Comparison of ENCODE assay signal across 8 cellular contexts in genomic region chr19:49496574-49497008, GRCh38. TPM values are rescaled to one million over a fixed set of nuclear protein-coding genes. Genes with fewer than 3 reads are reported as not detected.
DNase-seq lines count a peak whose midpoint lies in the region; ATAC-seq and TF ChIP-seq lines count a peak whose summit lies in the region.

No MANE protein-coding gene starts in this region.

- H3K4me3 ChIP-seq in GM12864 (ENCODE audit: low read depth, low read length) (peak overlapping the region; percentile 76), fibroblast of pulmonary artery (replicated peaks; ENCODE audit: low read depth, low read length) (peak overlapping the region; percentile 88), sigmoid colon (peak overlapping the region; percentile 70 to 95 (median 85))

- TF ChIP-seq EP300 in sigmoid colon (IDR thresholded peaks at IDR 0.05): no peak

- no peaks in the 10 kb centered on the region for H3K27me3 Mint-ChIP-seq in T-cell

- H3K36me3 ChIP-seq in sigmoid colon: peaks cover 27 to 50% (median 42%) of the 10 kb centered on the region in 4 donors

- H3K4me1 Mint-ChIP-seq in T-cell: peaks cover 56 to 66% (median 66%) of the 10 kb centered on the region in 3 donors

- TF ChIP-seq CTCF in GM12864 (IDR thresholded peaks at IDR 0.05; ENCODE audit: low read depth, low read length, missing control alignments) (no peak), fibroblast of pulmonary artery (IDR thresholded peaks at IDR 0.05; ENCODE audit: low read length, missing control alignments) (no peak), sigmoid colon (IDR thresholded peaks at IDR 0.05) (no peak)

- TF ChIP-seq POLR2A in sigmoid colon (IDR thresholded peaks at IDR 0.05): no peak

- peaks cover 0 to 46% (median 34%) of the 10 kb centered on the region in 4 donors for H3K4me1 ChIP-seq in sigmoid colon

- no peaks in the 10 kb centered on the region for H3K9me3 Mint-ChIP-seq in T-cell

- H3K27me3 ChIP-seq in sigmoid colon: no peaks in the 10 kb centered on the region

- H3K27ac Mint-ChIP-seq in T-cell: peak overlapping the region; percentile 95 to 100

- peak overlapping the region; percentile 88 to 96 (median 94) for H3K27ac ChIP-seq in sigmoid colon

- POLR2A ChIA-PET in T-cell (lab: Charles Lee): no interaction called here

- 0% methylated on average over 11 of the region's 11 CpGs for WGBS in sigmoid colon, 2 donors

- intact Hi-C loops in sigmoid colon (cut with DNase I): loop anchor here (1.0 to 5.0 kb wide), 3 partner anchors 9 to 381 kb away; partner anchors contain the start of genes AKT1S1, PRMT1, RPL13A and TBC1D17

- peaks cover 49% of the 10 kb centered on the region for H3K36me3 Mint-ChIP-seq in T-cell

- no peaks in the 10 kb centered on the region for H3K9me3 ChIP-seq in sigmoid colon

- peak overlapping the region; percentile 99 to 100 (median 100) for H3K4me3 Mint-ChIP-seq in T-cell

- CTCF ChIA-PET in T-cell (lab: Charles Lee): interaction anchor here in 1 of 2 donors (1.6 to 1.8 kb wide), 2 partner anchors 23 to 26 kb away, joined by 5 to 7 read pairs; no protein-coding TSS in a partner anchor

- DNase-seq in GM12864 (ENCODE audit: low read depth) (no peak), T-cell (no peak), fibroblast of pulmonary artery (ENCODE audit: low read depth) (no peak), sigmoid colon (no peak), T-helper 9 cell (no peak), DMS 273 (lab: John Stamatoyannopoulos, UW; ENCODE audit: unreplicated experiment) (no peak)

- ATAC-seq in T-cell (replicated peaks in 1 of 4): no peak
- ATAC-seq in GM19455 (IDR thresholded peaks at IDR 0.05; ENCODE audit: unreplicated experiment): no peak
- ATAC-seq in HG03196 (IDR thresholded peaks at IDR 0.05; ENCODE audit: unreplicated experiment): no peak

RNA-seq across cellular contexts. Expression of gene RPS11, which starts 0.4 kb away (rescaled TPM):
- total RNA-seq in T-cell (1,000 to 10,000 TPM; 2,401 to 3,215 (median 2,914) TPM), sigmoid colon (1,000 to 10,000 TPM; 3,843 to 9,166 (median 6,008) TPM)
- 1,000 to 10,000 TPM; 4,449 to 8,009 (median 5,043) TPM for polyA plus RNA-seq in sigmoid colon

RNA-seq across cellular contexts. Expression of gene RPL13A, which starts 9.2 kb away (rescaled TPM):
- total RNA-seq in T-cell (1,000 to 10,000 TPM; 5,307 to 6,396 (median 5,878) TPM), sigmoid colon (1,000 to 10,000 TPM; 2,552 to 5,599 (median 4,191) TPM)
- 1,000 to 10,000 TPM; 4,070 to 6,094 (median 4,207) TPM for polyA plus RNA-seq in sigmoid colon

RNA-seq across cellular contexts. Expression of gene FCGRT, which starts 15.9 kb away (rescaled TPM):
- total RNA-seq in T-cell (10 to 100 TPM; 20.3 to 41.5 (median 26.4) TPM), sigmoid colon (100 to 1,000 TPM; 164 to 203 (median 178) TPM)
- polyA plus RNA-seq in sigmoid colon: 100 to 1,000 TPM; 222 to 317 (median 243) TPM

RNA-seq across cellular contexts. Expression of gene FLT3LG, which starts 22.6 kb away (rescaled TPM):
- total RNA-seq in T-cell: 100 to 1,000 TPM; 238 to 356 (median 260) TPM
- 10 to 100 TPM in 1 of 4 donors, 1 to 10 TPM in 3; 4.6 to 11.1 (median 6.1) TPM for total RNA-seq in sigmoid colon
- 10 to 100 TPM in 2 of 3 donors, 1 to 10 TPM in 1; 2.1 to 18.6 (median 14.9) TPM for polyA plus RNA-seq in sigmoid colon

RNA-seq across cellular contexts. Expression of gene RCN3, which starts 31.2 kb away (rescaled TPM):
- total RNA-seq in T-cell (1 to 10 TPM; 1.2 to 5.7 (median 1.3) TPM), sigmoid colon (10 to 100 TPM; 14.5 to 43.8 (median 20.6) TPM)
- 10 to 100 TPM; 13.6 to 28.2 (median 21.6) TPM for polyA plus RNA-seq in sigmoid colon
